ENCODE assay signal across 8 cellular contexts in the genomic region with DNA sequence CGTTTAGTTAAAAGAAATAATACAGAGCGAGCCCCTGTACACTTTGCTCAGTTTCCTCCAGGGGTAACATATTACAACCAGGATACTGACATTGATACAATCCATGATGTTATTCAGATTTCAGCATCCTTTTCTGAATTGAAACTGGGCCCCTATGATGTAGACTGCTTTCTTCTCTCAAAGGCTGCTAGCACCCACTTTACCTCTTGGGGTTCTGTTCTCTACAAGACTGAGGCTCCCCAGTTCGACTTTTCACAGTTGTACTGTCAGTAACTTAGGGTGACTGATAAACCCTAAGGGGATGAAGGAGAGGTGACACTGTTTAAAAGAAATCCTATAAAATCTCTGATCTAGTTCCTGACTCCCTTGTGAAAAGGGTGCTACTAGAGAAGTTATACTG. TPM values are rescaled to one million over a fixed set of nuclear protein-coding genes. Genes with fewer than 3 reads are reported as not detected.
A peak's percentile ranks its signal among the peaks of the same experiment; 100 is the strongest.
DNase-seq lines count a peak whose midpoint lies in the region; ATAC-seq and TF ChIP-seq lines count a peak whose summit lies in the region.

No MANE protein-coding gene starts in this region.

- CTCF ChIA-PET in RWPE1 (lab: Yijun Ruan, JAX): no interaction called here

- H2AFZ ChIP-seq in GM23248: peak overlapping the region; percentile 98

- H3K27ac ChIP-seq in GM23248 (peak overlapping the region; percentile 81), RWPE1 (peak overlapping the region; percentile 87)

- H3K4me1 ChIP-seq in GM23248 (ENCODE audit: insufficient read depth) (peaks cover 7% of the 10 kb centered on the region; the same call in 1 of the 2 replicates), skeletal muscle satellite cell (ENCODE audit: control insufficient read depth, insufficient read depth, low read length) (peaks cover 5% of the 10 kb centered on the region)

- no peaks in the 10 kb centered on the region for H4K20me1 ChIP-seq in GM23248 (ENCODE audit: insufficient read depth)

- in situ Hi-C loops in GM23248 (cut with MboI): no loop called here

- POLR2A ChIA-PET in RWPE1 (lab: Yijun Ruan, JAX; ENCODE audit: low non-redundant PET): interaction anchor here (0.9 kb wide), 1 partner anchor 14 kb away, joined by 4 read pairs; no protein-coding TSS in a partner anchor

- H3K36me3 ChIP-seq in GM23248 (ENCODE audit: low read depth): peaks cover 9% of the 10 kb centered on the region; the same call in 1 of the 2 replicates
- H3K36me3 ChIP-seq in skeletal muscle satellite cell (ENCODE audit: insufficient read depth, low read length): peaks cover 12% of the 10 kb centered on the region

- H3K4me3 ChIP-seq in GM23248 (peak overlapping the region; percentile 94), fibroblast of mammary gland (ENCODE audit: control insufficient read depth, low read depth, low read length) (peak overlapping the region; percentile 92), skeletal muscle satellite cell (ENCODE audit: low read length) (peak overlapping the region; percentile 95)

- peaks cover 22% of the 10 kb centered on the region for H3K79me2 ChIP-seq in GM23248 (ENCODE audit: insufficient read depth)

- ATAC-seq in HG03442 (IDR thresholded peaks at IDR 0.05; ENCODE audit: unreplicated experiment): no peak
- no peak for ATAC-seq in GM18870 (IDR thresholded peaks at IDR 0.05; ENCODE audit: unreplicated experiment)

- no peaks in the 10 kb centered on the region for H3K27me3 ChIP-seq in GM23248 (replicated peaks; ENCODE audit: insufficient read depth)
- H3K27me3 ChIP-seq in skeletal muscle satellite cell (ENCODE audit: control insufficient read depth, insufficient read depth, low read length): no peaks in the 10 kb centered on the region

- H3K9ac ChIP-seq in GM23248 (peak overlapping the region; percentile 90), skeletal muscle satellite cell (ENCODE audit: low read depth, low read length) (peak overlapping the region; percentile 93)

- peak; percentile 12 for DNase-seq in GM23248
- DNase-seq in RWPE1 (ENCODE audit: low spot score): no peak
- no peak for DNase-seq in fibroblast of mammary gland (ENCODE audit: low read depth)
- no peak for DNase-seq in RPMI8226
- DNase-seq in SHP77 (lab: John Stamatoyannopoulos, UW): no peak

- no peaks in the 10 kb centered on the region for H3K9me2 ChIP-seq in GM23248 (ENCODE audit: insufficient read depth)

- H3K9me3 ChIP-seq in GM23248 (ENCODE audit: low read depth) (no peaks in the 10 kb centered on the region), skeletal muscle satellite cell (replicated peaks; ENCODE audit: low read length) (no peaks in the 10 kb centered on the region)

- H3K4me2 ChIP-seq in GM23248 (ENCODE audit: unreplicated experiment): peak overlapping the region; percentile 90
- peak overlapping the region; percentile 95 for H3K4me2 ChIP-seq in skeletal muscle satellite cell (ENCODE audit: low read length)

- WGBS in GM23248 (ENCODE audit: low coverage in 1 of 2, low lambda C conversion rate in 2 of 2, missing lambda C conversion rate in 2 of 2), 2 experiments: 48 to 54% methylated on average over 3 of the region's 3 CpGs

- H3F3A ChIP-seq in GM23248 (ENCODE audit: insufficient read depth): peaks cover 5% of the 10 kb centered on the region; the same call in 1 of the 2 replicates

- TF ChIP-seq CTCF in RWPE1 (conservative IDR thresholded peaks at IDR 0.05; ENCODE audit: low read depth): no peak
- TF ChIP-seq CTCF in fibroblast of mammary gland (conservative IDR thresholded peaks at IDR 0.05; ENCODE audit: control insufficient read depth, insufficient read depth, low read depth, low read length): no peak

RNA-seq across cellular contexts. Expression of gene VPS33A, which starts 0.9 kb away (rescaled TPM):
- 15.0 and 16.0 TPM in 2 replicates for total RNA-seq in GM23248 (2014; rRNA removed; shearing (Covaris generic))
- polyA plus RNA-seq in GM23248 (2016; fragmentation: Nextera tagmentation; extraction: Ambion mirVana): 15.3 and 16.2 TPM in 2 replicates
- 12.5 and 15.2 TPM in 2 replicates for total RNA-seq in skeletal muscle satellite cell (2012; rRNA removed)

RNA-seq across cellular contexts. Expression of gene DIABLO, which starts 39.6 kb away (rescaled TPM):
- total RNA-seq in GM23248 (2014; rRNA removed; shearing (Covaris generic)): 45.4 and 50.6 TPM in 2 replicates
- 66.0 and 67.6 TPM in 2 replicates for polyA plus RNA-seq in GM23248 (2016; fragmentation: Nextera tagmentation; extraction: Ambion mirVana)
- total RNA-seq in skeletal muscle satellite cell (2012; rRNA removed): 61.1 and 64.0 TPM in 2 replicates
